ENCODE assay signal across 1 cellular context in the genomic region with DNA sequence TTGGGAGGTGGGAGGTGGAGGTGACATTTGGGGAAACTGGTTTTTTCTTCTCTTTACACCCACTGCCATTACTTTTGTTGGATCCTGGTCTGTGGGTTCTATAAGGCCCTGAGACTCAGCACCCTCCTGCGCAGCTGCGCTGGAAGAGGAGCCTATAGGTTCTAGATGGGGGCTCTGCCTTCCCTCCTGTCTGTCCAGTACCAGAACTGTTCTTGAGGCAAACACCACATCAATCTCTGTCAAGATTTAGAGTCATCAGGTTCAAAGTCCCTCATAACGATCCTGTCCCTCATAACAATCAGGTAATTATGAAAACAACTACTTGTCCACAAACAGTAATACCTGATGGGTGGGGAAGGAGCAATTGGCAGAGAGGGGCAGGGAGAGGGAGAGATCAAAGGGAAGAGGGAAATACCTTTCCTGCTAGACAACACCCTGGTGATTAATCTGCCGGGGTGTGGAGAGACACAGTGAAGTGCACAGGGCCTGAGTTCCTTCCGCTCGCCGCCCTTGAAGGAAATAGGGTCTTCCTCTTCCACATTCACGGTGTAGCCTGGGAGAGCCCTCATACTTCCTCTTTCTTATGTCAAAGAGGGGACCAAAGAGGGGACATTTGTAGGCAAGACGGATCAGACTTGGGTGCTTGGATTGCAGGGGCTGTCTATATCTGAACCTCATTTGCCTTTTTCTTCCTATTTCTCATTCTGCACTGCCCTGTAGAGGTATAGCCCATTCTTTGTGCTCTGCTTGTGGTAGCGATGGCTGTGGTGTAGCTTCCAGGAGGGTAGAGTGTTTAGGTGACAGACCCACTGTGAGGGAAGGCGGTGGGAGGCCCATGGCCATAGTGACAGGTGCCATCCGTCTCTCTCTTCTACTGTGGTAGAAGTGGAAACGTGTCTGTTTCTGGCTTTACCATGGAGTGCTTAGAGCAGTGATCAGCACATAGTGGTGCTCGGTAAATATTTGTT.
TF ChIP-seq lines count a peak whose summit lies in the region.

No MANE protein-coding gene starts in this region.

TF ChIP-seq in endothelial cell of umbilical vein, 7 proteins besides CTCF, POLR2A, EP300 and RAD21:
- TF ChIP-seq FOS (IDR thresholded peaks at IDR 0.05; ENCODE audit: borderline replicate concordance, insufficient read depth, low read length): no peak
- TF ChIP-seq, protein P1, sequence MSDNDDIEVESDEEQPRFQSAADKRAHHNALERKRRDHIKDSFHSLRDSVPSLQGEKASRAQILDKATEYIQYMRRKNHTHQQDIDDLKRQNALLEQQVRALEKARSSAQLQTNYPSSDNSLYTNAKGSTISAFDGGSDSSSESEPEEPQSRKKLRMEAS (IDR thresholded peaks at IDR 0.05; ENCODE audit: insufficient read depth, insufficient read length): no peak
- no peak for TF ChIP-seq MYC (IDR thresholded peaks at IDR 0.05; ENCODE audit: low read depth, low read length)
- no peak for TF ChIP-seq JUN (IDR thresholded peaks at IDR 0.05; ENCODE audit: borderline replicate concordance, insufficient read depth, insufficient read length, low read depth)
- TF ChIP-seq GATA2 (IDR thresholded peaks at IDR 0.05; ENCODE audit: insufficient read depth, insufficient read length, low read depth, low read length): no peak
- no peak for TF ChIP-seq EZH2 (IDR thresholded peaks at IDR 0.05; ENCODE audit: borderline replicate concordance, low read depth, low read length, severe bottlenecking)
- no peak for TF ChIP-seq POLR2AphosphoS5 (IDR thresholded peaks at IDR 0.05; ENCODE audit: insufficient read depth, low read depth, low read length)
